ENCODE assay signal across 1 cellular context in the genomic region with DNA sequence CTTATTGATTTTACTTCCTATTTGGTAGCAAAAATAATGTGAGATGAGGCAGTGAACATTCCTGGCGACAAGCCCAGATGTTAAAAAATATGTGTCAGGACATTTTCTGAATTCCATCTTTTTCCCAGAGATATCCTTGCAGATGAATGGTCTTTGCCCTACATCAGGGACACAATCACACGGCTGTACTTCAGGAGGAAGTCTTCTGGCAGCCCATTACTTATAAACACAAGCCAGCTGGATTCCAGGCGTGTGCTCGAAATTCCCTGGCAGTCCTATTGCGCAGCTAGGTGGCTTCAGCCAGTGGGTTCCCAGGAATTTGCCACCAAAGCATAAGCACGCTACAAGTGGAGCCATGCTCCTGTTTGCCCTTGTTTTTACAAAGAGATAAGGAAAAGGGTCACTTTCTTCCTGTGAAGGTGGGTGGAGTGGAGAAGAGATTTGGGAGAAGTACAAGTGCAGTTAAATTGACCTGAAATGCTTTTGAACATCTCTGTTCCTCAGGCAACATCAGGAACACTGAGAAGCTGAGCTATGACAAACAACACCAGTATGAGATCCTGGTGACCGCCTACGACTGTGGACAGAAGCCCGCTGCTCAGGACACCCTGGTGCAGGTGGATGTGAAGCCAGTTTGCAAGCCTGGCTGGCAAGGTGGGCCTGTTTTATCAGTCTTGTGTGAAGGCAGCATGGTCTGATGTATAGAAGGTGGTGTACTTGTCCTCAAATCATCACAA.
TF ChIP-seq lines count a peak whose summit lies in the region.

No MANE protein-coding gene starts in this region.

TF ChIP-seq in A549, 52 proteins besides CTCF, POLR2A, EP300 and RAD21 (continued from another document):
- TF ChIP-seq HOXB13 (CRISPR knock-in tag; IDR thresholded peaks at IDR 0.05; ENCODE audit: low read depth) (no peak), SREBF2 (IDR thresholded peaks at IDR 0.05) (no peak), BHLHE40 (IDR thresholded peaks at IDR 0.05; ENCODE audit: low read depth, low read length) (no peak), NPAS2 (CRISPR knock-in tag; IDR thresholded peaks at IDR 0.05; ENCODE audit: borderline replicate concordance) (no peak), ZFP36 (IDR thresholded peaks at IDR 0.05; ENCODE audit: borderline replicate concordance, partially characterized antibody) (no peak), ESRRA (IDR thresholded peaks at IDR 0.05; ENCODE audit: borderline replicate concordance, low read length) (no peak), RARB (CRISPR knock-in tag; IDR thresholded peaks at IDR 0.05) (no peak), NR3C1 (IDR thresholded peaks at IDR 0.05) (no peak), CEBPB (IDR thresholded peaks at IDR 0.05) (no peak), ZC3H11A (IDR thresholded peaks at IDR 0.05) (no peak), KDM5A (IDR thresholded peaks at IDR 0.05) (no peak), JUNB (IDR thresholded peaks at IDR 0.05) (no peak)
- TF ChIP-seq, protein P1, sequence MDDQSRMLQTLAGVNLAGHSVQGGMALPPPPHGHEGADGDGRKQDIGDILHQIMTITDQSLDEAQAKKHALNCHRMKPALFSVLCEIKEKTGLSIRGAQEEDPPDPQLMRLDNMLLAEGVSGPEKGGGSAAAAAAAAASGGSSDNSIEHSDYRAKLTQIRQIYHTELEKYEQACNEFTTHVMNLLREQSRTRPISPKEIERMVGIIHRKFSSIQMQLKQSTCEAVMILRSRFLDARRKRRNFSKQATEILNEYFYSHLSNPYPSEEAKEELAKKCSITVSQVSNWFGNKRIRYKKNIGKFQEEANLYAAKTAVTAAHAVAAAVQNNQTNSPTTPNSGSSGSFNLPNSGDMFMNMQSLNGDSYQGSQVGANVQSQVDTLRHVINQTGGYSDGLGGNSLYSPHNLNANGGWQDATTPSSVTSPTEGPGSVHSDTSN (IDR thresholded peaks at IDR 0.05) = no peak
